ENCODE assay signal across 8 cellular contexts in the genomic region with DNA sequence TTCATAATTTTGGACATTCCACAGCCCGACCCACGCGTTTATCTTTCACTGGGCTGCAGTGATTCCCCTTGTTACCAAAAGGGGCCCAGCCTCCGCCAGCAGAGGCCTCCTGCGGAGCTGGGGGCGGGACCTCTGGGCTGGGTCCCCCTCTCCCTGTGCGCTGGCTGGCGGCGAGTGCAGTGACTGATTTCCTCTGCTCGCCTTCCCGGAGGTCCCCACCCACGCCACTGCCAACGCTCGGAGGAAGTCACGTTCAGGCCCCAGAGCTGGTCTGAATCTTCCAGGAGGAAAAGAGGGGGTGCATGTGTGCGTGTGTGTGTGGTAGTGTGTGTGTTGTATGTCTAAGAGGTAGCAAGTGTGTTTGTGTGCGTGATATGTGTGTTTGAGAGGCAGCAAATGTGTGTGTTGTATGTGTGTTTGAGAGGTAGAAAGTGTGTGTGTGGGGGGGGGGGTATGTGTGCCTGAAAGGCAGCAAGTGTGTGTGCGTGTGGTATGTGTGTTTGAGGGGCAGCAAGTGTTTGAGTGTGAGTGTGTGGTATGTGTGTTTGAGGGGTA. TPM values are rescaled to one million over a fixed set of nuclear protein-coding genes. Genes with fewer than 3 reads are reported as not detected.
DNase-seq lines count a peak whose midpoint lies in the region; ATAC-seq and TF ChIP-seq lines count a peak whose summit lies in the region.

No MANE protein-coding gene starts in this region.

- H3K36me3 Mint-ChIP-seq in activated CD8-positive, alpha-beta T cell treated with anti-CD3 and anti-CD28 coated beads, Interleukin-2, amount 10 ng/mL, durations not matched to agents 7 days and 5 days (ENCODE audit: low read depth), result peaks cover 10% of the 10 kb centered on the region
- peaks cover 25% of the 10 kb centered on the region for H3K36me3 Mint-ChIP-seq in nephron progenitor cell (ENCODE audit: low read depth)

- H3K9me3 Mint-ChIP-seq in activated CD8-positive, alpha-beta T cell treated with anti-CD3 and anti-CD28 coated beads, Interleukin-2, amount 10 ng/mL, durations not matched to agents 7 days and 5 days (ENCODE audit: insufficient read depth), result no peaks in the 10 kb centered on the region
- H3K9me3 Mint-ChIP-seq in nephron progenitor cell, result peaks cover 40% of the 10 kb centered on the region
- peaks cover 11 to 15% of the 10 kb centered on the region in 2 donors for H3K9me3 Mint-ChIP-seq in stimulated activated naive CD8-positive, alpha-beta T cell treated with anti-CD3 and anti-CD28 coated beads, Interleukin-15, amount 100 ng/mL, for 72 hours

- peak overlapping the region; percentile 74 for H3K4me3 Mint-ChIP-seq in activated CD8-positive, alpha-beta T cell treated with anti-CD3 and anti-CD28 coated beads, Interleukin-2, amount 10 ng/mL, durations not matched to agents 7 days and 5 days
- H3K4me3 Mint-ChIP-seq in nephron progenitor cell, result peak overlapping the region; percentile 62
- H3K4me3 Mint-ChIP-seq in stimulated activated naive CD8-positive, alpha-beta T cell treated with anti-CD3 and anti-CD28 coated beads, Interleukin-15, amount 100 ng/mL, for 72 hours, result peak overlapping the region; percentile 76 to 87

- peak; percentile 49 for ATAC-seq in GM21529 (IDR thresholded peaks at IDR 0.05; ENCODE audit: unreplicated experiment)
- ATAC-seq in activated CD8-positive, alpha-beta T cell treated with anti-CD3 and anti-CD28 coated beads, Interleukin-2, amount 10 ng/mL, durations not matched to agents 7 days and 5 days, result peak; percentile 77
- peak; percentile 73 for ATAC-seq in stimulated activated naive CD8-positive, alpha-beta T cell treated with anti-CD3 and anti-CD28 coated beads, Interleukin-15, amount 100 ng/mL, for 72 hours
- no peak for ATAC-seq in HG02981 (IDR thresholded peaks at IDR 0.05; ENCODE audit: unreplicated experiment)

- POLR2A ChIA-PET in activated CD8-positive, alpha-beta T cell treated with anti-CD3 and anti-CD28 coated beads, Interleukin-2, amount 10 ng/mL, durations not matched to agents 7 days and 5 days (lab: Charles Lee), result interaction anchor here (0.6 to 1.4 kb wide), 2 partner anchors 8 to 120 kb away, joined by 3 to 4 read pairs; no protein-coding TSS in a partner anchor

- H3K4me3 ChIP-seq in endocrine pancreas (ENCODE audit: control insufficient read depth, insufficient read depth, low read length), result peak overlapping the region; percentile 57

- no peaks in the 10 kb centered on the region for H3K4me1 ChIP-seq in endocrine pancreas (ENCODE audit: control insufficient read depth, insufficient read depth, low read length)

- no peak overlapping the region for H3K9ac ChIP-seq in endocrine pancreas (ENCODE audit: control insufficient read depth, insufficient read depth, low read length)

- peak overlapping the region; percentile 86 for H3K27ac Mint-ChIP-seq in activated CD8-positive, alpha-beta T cell treated with anti-CD3 and anti-CD28 coated beads, Interleukin-2, amount 10 ng/mL, durations not matched to agents 7 days and 5 days
- no peak overlapping the region for H3K27ac Mint-ChIP-seq in nephron progenitor cell
- peak overlapping the region; percentile 1 to 63 for H3K27ac Mint-ChIP-seq in stimulated activated naive CD8-positive, alpha-beta T cell treated with anti-CD3 and anti-CD28 coated beads, Interleukin-15, amount 100 ng/mL, for 72 hours

- peak; percentile 74 for DNase-seq in activated CD8-positive, alpha-beta T cell treated with anti-CD3 and anti-CD28 coated beads, Interleukin-2, amount 10 ng/mL, durations not matched to agents 7 days and 5 days
- DNase-seq in nephron progenitor cell (peak; percentile 63), midbrain (lab: John Stamatoyannopoulos, UW) (no peak), KBM-7 (no peak)
- peak; percentile 68 to 78 for DNase-seq in stimulated activated naive CD8-positive, alpha-beta T cell treated with anti-CD3 and anti-CD28 coated beads, Interleukin-15, amount 100 ng/mL, for 72 hours

- no peaks in the 10 kb centered on the region for H3K36me3 ChIP-seq in endocrine pancreas (ENCODE audit: control insufficient read depth, insufficient read depth, low read length)

- in situ Hi-C loops in KBM-7 (cut with MboI; ENCODE audit: low pct_unique_long_range_greater_than_20kb, low sequenced_read_pairs), result no loop called here

- TF ChIP-seq CTCF in nephron progenitor cell (IDR thresholded peaks at IDR 0.05), result no peak

- H3K27me3 Mint-ChIP-seq in activated CD8-positive, alpha-beta T cell treated with anti-CD3 and anti-CD28 coated beads, Interleukin-2, amount 10 ng/mL, durations not matched to agents 7 days and 5 days (ENCODE audit: low read depth), result peaks cover 17% of the 10 kb centered on the region
- H3K27me3 Mint-ChIP-seq in nephron progenitor cell (ENCODE audit: low read depth, poor library complexity), result peaks cover 64% of the 10 kb centered on the region
- H3K27me3 Mint-ChIP-seq in stimulated activated naive CD8-positive, alpha-beta T cell treated with anti-CD3 and anti-CD28 coated beads, Interleukin-15, amount 100 ng/mL, for 72 hours, result peaks cover 7% of the 10 kb centered on the region

- no peaks in the 10 kb centered on the region for H3K27me3 ChIP-seq in endocrine pancreas (ENCODE audit: control insufficient read depth, insufficient read depth, low read length)

- H3K9me3 ChIP-seq in endocrine pancreas (ENCODE audit: control insufficient read depth, low read length), result no peaks in the 10 kb centered on the region

- CTCF ChIA-PET in activated CD8-positive, alpha-beta T cell treated with anti-CD3 and anti-CD28 coated beads, Interleukin-2, amount 10 ng/mL, durations not matched to agents 7 days and 5 days (lab: Charles Lee), result interaction anchor here (1.0 to 2.8 kb wide), 3 partner anchors 31 to 74 kb away, joined by 3 to 9 read pairs (median 6); no protein-coding TSS in a partner anchor

- H3K4me1 Mint-ChIP-seq in activated CD8-positive, alpha-beta T cell treated with anti-CD3 and anti-CD28 coated beads, Interleukin-2, amount 10 ng/mL, durations not matched to agents 7 days and 5 days (ENCODE audit: low read depth), result peaks cover 28% of the 10 kb centered on the region
- H3K4me1 Mint-ChIP-seq in nephron progenitor cell, result peaks cover 11% of the 10 kb centered on the region
- peaks cover 33% of the 10 kb centered on the region for H3K4me1 Mint-ChIP-seq in stimulated activated naive CD8-positive, alpha-beta T cell treated with anti-CD3 and anti-CD28 coated beads, Interleukin-15, amount 100 ng/mL, for 72 hours

RNA-seq across cellular contexts. Expression of a gene that starts 35.0 kb away (rescaled TPM):
- total RNA-seq in activated CD8-positive, alpha-beta T cell treated with anti-CD3 and anti-CD28 coated beads, Interleukin-2, amount 10 ng/mL, durations not matched to agents 7 days and 5 days, result 100 to 1,000 TPM; 156 to 159 TPM

Comparison
In these comparisons a context has a peak if more than half of its experiments do, and no peak if none do; other contexts are left out.
1. DNase-seq: peak in activated CD8-positive, alpha-beta T cell treated with anti-CD3 and anti-CD28 coated beads, Interleukin-2, amount 10 ng/mL, durations not matched to agents 7 days and 5 days (single experiment), nephron progenitor cell (single experiment) and stimulated activated naive CD8-positive, alpha-beta T cell treated with anti-CD3 and anti-CD28 coated beads, Interleukin-15, amount 100 ng/mL, for 72 hours (2 of 2); none in midbrain (single experiment) and KBM-7 (single experiment).
2. Peak in every context shown above with its lines, with median percentiles within 50 percentile points of each other: H3K4me3 Mint-ChIP-seq.